16 cellular contexts compared by ENCODE assay signal in the genomic region with DNA sequence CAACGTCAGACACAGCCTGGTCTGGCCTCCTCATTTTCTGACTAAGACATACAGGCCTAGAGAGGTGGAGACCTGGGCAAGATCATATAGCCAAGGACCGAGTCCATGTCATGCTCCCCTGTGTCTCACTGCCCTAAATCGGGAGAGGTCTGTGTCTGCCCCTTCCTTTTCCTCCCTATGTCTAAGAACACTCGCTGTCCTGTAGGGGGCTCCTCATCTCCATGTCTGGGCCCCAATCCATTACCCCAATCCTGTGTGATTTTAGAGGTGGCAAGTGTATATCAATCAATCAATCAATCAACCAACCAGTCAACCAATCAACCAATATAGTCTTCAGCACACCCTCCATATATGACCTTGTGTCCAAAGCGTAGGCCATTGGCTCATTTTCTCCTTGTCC.
DNase-seq lines count a peak whose midpoint lies in the region; ATAC-seq and TF ChIP-seq lines count a peak whose summit lies in the region.
"Had no signal": no experiment of that assay in that cellular context is flagged by ENCODE, and none has a peak within 500 bp of the region (broad histone marks: within the 10 kb centered on the region; RNA-seq: fewer than 3 reads in every experiment).

No MANE protein-coding gene starts in this region.

- peak overlapping the region; percentile 10 for H2AK9ac ChIP-seq in IMR-90 (replicated peaks; ENCODE audit: low read depth, low read length, poor library complexity)

- dilution Hi-C loops in IMR-90 (cut with HindIII; ENCODE audit: low sequenced_read_pairs, unreplicated experiment): no loop called here

- H3K9ac ChIP-seq in IMR-90 (ENCODE audit: low read depth, low read length): no peak overlapping the region
- no peak overlapping the region for H3K9ac ChIP-seq in smooth muscle cell (ENCODE audit: low read depth)

- H4K20me1 ChIP-seq in IMR-90 (ENCODE audit: insufficient read depth, low read length) (peaks cover 3% of the 10 kb centered on the region; the same call in 1 of the 2 replicates), smooth muscle cell (ENCODE audit: low read depth) (no peaks in the 10 kb centered on the region)

- no peak for TF ChIP-seq RAD21 in IMR-90 (IDR thresholded peaks at IDR 0.05; ENCODE audit: low read length)

- no peak overlapping the region for H3K4me3 Mint-ChIP-seq in effector memory CD8-positive, alpha-beta T cell
- H3K4me3 Mint-ChIP-seq: activated CD8-positive, alpha-beta memory T cell treated with anti-CD3 and anti-CD28 coated beads, Interleukin-2, amount 10 ng/mL, durations not matched to agents 7 days and 5 days; activated naive CD4-positive, alpha-beta T cell treated with anti-CD3 and anti-CD28 coated beads for 36 hours had no signal

- H3K27me3 Mint-ChIP-seq in effector memory CD8-positive, alpha-beta T cell: peaks cover 5 to 58% of the 10 kb centered on the region in 2 donors
- H3K27me3 Mint-ChIP-seq: activated CD8-positive, alpha-beta memory T cell treated with anti-CD3 and anti-CD28 coated beads, Interleukin-2, amount 10 ng/mL, durations not matched to agents 7 days and 5 days had no signal

- H3K79me1 ChIP-seq in IMR-90 (ENCODE audit: low read depth in 1 of 2, low read length in 2 of 2): peaks cover 10 to 39% of the 10 kb centered on the region in 2 experiments

- H3K4me1 Mint-ChIP-seq in effector memory CD8-positive, alpha-beta T cell (ENCODE audit: low read depth in 2 of 2): no peaks in the 10 kb centered on the region
- H3K4me1 Mint-ChIP-seq: activated CD8-positive, alpha-beta memory T cell treated with anti-CD3 and anti-CD28 coated beads, Interleukin-2, amount 10 ng/mL, durations not matched to agents 7 days and 5 days had no signal

- H3K27ac ChIP-seq in IMR-90 (ENCODE audit: insufficient read depth, low read length): no peak overlapping the region
- H3K27ac ChIP-seq in smooth muscle cell (ENCODE audit: low read depth): no peak overlapping the region
- H3K27ac ChIP-seq: breast epithelium, transverse colon, VCaP had no signal

- TF ChIP-seq CTCF in IMR-90 (conservative IDR thresholded peaks at IDR 0.05; ENCODE audit: low read depth, low read length): no peak
- TF ChIP-seq CTCF in astrocyte of the cerebellum (IDR thresholded peaks at IDR 0.05; ENCODE audit: low read depth, low read length, missing control alignments): peak; percentile 8
- TF ChIP-seq CTCF in smooth muscle cell (IDR thresholded peaks at IDR 0.05; ENCODE audit: borderline replicate concordance, insufficient read depth, poor library complexity, severe bottlenecking): no peak

- H2BK120ac ChIP-seq in IMR-90 (ENCODE audit: low read depth, low read length): no peak overlapping the region

- in situ Hi-C loops in IMR-90 (cut with MboI; ENCODE audit: low sequenced_read_pairs) (no loop called here), astrocyte of the cerebellum (cut with HindIII; ENCODE audit: low sequenced_read_pairs) (no loop called here)

- H3K4me1 ChIP-seq in IMR-90 (ENCODE audit: control insufficient read depth, insufficient read depth, low read length) (peaks cover 14% of the 10 kb centered on the region), smooth muscle cell (ENCODE audit: low read depth) (peaks cover 9% of the 10 kb centered on the region)
- H3K4me1 ChIP-seq: breast epithelium, transverse colon had no signal

- no peaks in the 10 kb centered on the region for H3K27me3 ChIP-seq in IMR-90 (ENCODE audit: control insufficient read depth, insufficient read depth, low read length)
- H3K27me3 ChIP-seq in smooth muscle cell (ENCODE audit: low read depth): peaks cover 5% of the 10 kb centered on the region
- H3K27me3 ChIP-seq: breast epithelium, transverse colon had no signal

- peak overlapping the region; percentile 6 for H2BK5ac ChIP-seq in IMR-90 (ENCODE audit: low read depth, low read length, poor library complexity, severe bottlenecking)

- H4K5ac ChIP-seq in IMR-90 (ENCODE audit: low read depth, low read length): no peak overlapping the region

- H3K36me3 ChIP-seq in IMR-90 (ENCODE audit: control insufficient read depth, insufficient read depth, low read length) (no peaks in the 10 kb centered on the region), smooth muscle cell (ENCODE audit: low read depth) (no peaks in the 10 kb centered on the region)
- H3K36me3 ChIP-seq: breast epithelium, transverse colon had no signal

- POLR2A ChIA-PET in IMR-90 (lab: Charles Lee; ENCODE audit: unreplicated experiment): no interaction called here

- no peaks in the 10 kb centered on the region for H3K9me3 Mint-ChIP-seq in effector memory CD8-positive, alpha-beta T cell
- H3K9me3 Mint-ChIP-seq: activated naive CD4-positive, alpha-beta T cell treated with anti-CD3 and anti-CD28 coated beads for 36 hours had no signal

- no peak overlapping the region for H2AFZ ChIP-seq in IMR-90 (replicated peaks; ENCODE audit: low read length, poor library complexity)
- no peak overlapping the region for H2AFZ ChIP-seq in smooth muscle cell (ENCODE audit: low read depth)

- no peak overlapping the region for H4K8ac ChIP-seq in IMR-90 (ENCODE audit: low read depth in 2 of 2, low read length in 2 of 2)

- H2BK20ac ChIP-seq in IMR-90 (ENCODE audit: low read depth, low read length): no peak overlapping the region

- TF ChIP-seq POLR2A in IMR-90 (IDR thresholded peaks at IDR 0.05; ENCODE audit: low read depth, low read length): no peak

- H3K9me1 ChIP-seq in IMR-90 (ENCODE audit: insufficient read depth, low read length): peaks cover 15% of the 10 kb centered on the region

- 0 out of 2 replicates have a peak overlapping the region, but pooled peaks have one; percentile 3 for H3K14ac ChIP-seq in IMR-90 (replicated peaks; ENCODE audit: low read depth, low read length)

- 0 out of 2 replicates have a peak overlapping the region, but pooled peaks have one; percentile 43 for H3K4me2 ChIP-seq in IMR-90 (ENCODE audit: low read depth, low read length)
- peak overlapping the region; percentile 48 for H3K4me2 ChIP-seq in smooth muscle cell

- H3K36me3 Mint-ChIP-seq in effector memory CD8-positive, alpha-beta T cell (ENCODE audit: insufficient read depth): no peaks in the 10 kb centered on the region
- H3K36me3 Mint-ChIP-seq: activated CD8-positive, alpha-beta memory T cell treated with anti-CD3 and anti-CD28 coated beads, Interleukin-2, amount 10 ng/mL, durations not matched to agents 7 days and 5 days had no signal

- H3K4me3 ChIP-seq in IMR-90 (ENCODE audit: insufficient read depth, low read depth, low read length) (no peak overlapping the region), astrocyte of the cerebellum (ENCODE audit: low read depth, low read length) (no peak overlapping the region), smooth muscle cell (no peak overlapping the region)
- H3K4me3 ChIP-seq: breast epithelium, transverse colon had no signal

- DNase-seq in SKM-1 (lab: John Stamatoyannopoulos, UW; ENCODE audit: unreplicated experiment) (peak; percentile 1), SKM-1 treated with dmso at 0.1 percent for 144 hours (lab: John Stamatoyannopoulos, UW; ENCODE audit: unreplicated experiment) (no peak), IMR-90 (no peak), astrocyte of the cerebellum (ENCODE audit: low read depth) (no peak), smooth muscle cell (lab: John Stamatoyannopoulos, UW; ENCODE audit: unreplicated experiment) (no peak), NCI-H1105 (lab: John Stamatoyannopoulos, UW) (no peak), nucleus accumbens (lab: John Stamatoyannopoulos, UW) (no peak)
- DNase-seq in effector memory CD8-positive, alpha-beta T cell: no peak
- DNase-seq: activated CD8-positive, alpha-beta memory T cell treated with anti-CD3 and anti-CD28 coated beads, Interleukin-2, amount 10 ng/mL, durations not matched to agents 7 days and 5 days; activated naive CD4-positive, alpha-beta T cell treated with anti-CD3 and anti-CD28 coated beads for 36 hours; NCI-H2029 treated with DMSO at 0.1 percent for 48 hours; stimulated activated CD4-positive, alpha-beta T cell treated with anti-CD3 and anti-CD28 coated beads, Interleukin-1b, Interleukin-23, amount 100 ng/mL, for 48 hours; stimulated activated CD8-positive, alpha-beta memory T cell treated with anti-CD3 and anti-CD28 coated beads, Interleukin-4, amount 100 ng/mL, for 48 hours; transverse colon had no signal

- H3F3A ChIP-seq in smooth muscle cell (ENCODE audit: low read depth): no peaks in the 10 kb centered on the region

- no peak overlapping the region for H2BK15ac ChIP-seq in IMR-90 (ENCODE audit: low read depth, low read length)

- no peaks in the 10 kb centered on the region for H3K9me3 ChIP-seq in IMR-90 (ENCODE audit: control insufficient read depth, insufficient read depth, low read length)
- H3K9me3 ChIP-seq in smooth muscle cell (replicated peaks; ENCODE audit: low read depth): no peaks in the 10 kb centered on the region
- H3K9me3 ChIP-seq: breast epithelium, transverse colon had no signal

- CTCF ChIA-PET in IMR-90 (lab: Yijun Ruan, JAX): interaction anchor here (0.6 to 1.0 kb wide), 2 partner anchors 95 to 394 kb away, joined by 3 read pairs; no protein-coding TSS in a partner anchor

- no peak overlapping the region for H2AK5ac ChIP-seq in IMR-90 (ENCODE audit: low read depth, low read length)

- no peak for ATAC-seq in IMR-90 (ENCODE audit: low read depth)
- ATAC-seq in effector memory CD8-positive, alpha-beta T cell (replicated peaks): no peak
- ATAC-seq: activated CD8-positive, alpha-beta memory T cell treated with anti-CD3 and anti-CD28 coated beads, Interleukin-2, amount 10 ng/mL, durations not matched to agents 7 days and 5 days had no signal

- H3K79me2 ChIP-seq in smooth muscle cell (ENCODE audit: low read depth): no peaks in the 10 kb centered on the region

- intact Hi-C loops in IMR-90 (cut with micrococcal nuclease): no loop called here

- no peak overlapping the region; the same call in 1 of the 2 replicates for H4K91ac ChIP-seq in IMR-90 (ENCODE audit: insufficient read depth, low read depth, low read length)

- peak overlapping the region; percentile 12; the same call in 1 of the 2 replicates for H3K4ac ChIP-seq in IMR-90 (ENCODE audit: low read depth, low read length)

- no CpG with 5 or more reads among the region's 5 CpGs for WGBS in IMR-90 (ENCODE audit: extremely low coverage in 2 of 2, insufficient read length in 1 of 2), 2 experiments
- 60% methylated on average over 5 of the region's 5 CpGs for WGBS in smooth muscle cell (ENCODE audit: low lambda C conversion rate)

- H3K56ac ChIP-seq in IMR-90 (ENCODE audit: extremely low read depth, insufficient read depth, low read length): no peak overlapping the region

- H3K18ac ChIP-seq in IMR-90 (ENCODE audit: low read depth, low read length): no peak overlapping the region

- H3K27ac Mint-ChIP-seq in effector memory CD8-positive, alpha-beta T cell: no peak overlapping the region
- H3K27ac Mint-ChIP-seq: activated CD8-positive, alpha-beta memory T cell treated with anti-CD3 and anti-CD28 coated beads, Interleukin-2, amount 10 ng/mL, durations not matched to agents 7 days and 5 days; activated naive CD4-positive, alpha-beta T cell treated with anti-CD3 and anti-CD28 coated beads for 36 hours had no signal

- H3K23ac ChIP-seq in IMR-90 (ENCODE audit: low read depth, low read length): no peak overlapping the region

- no TSS peak for BruUV-seq in IMR-90 (replicated peaks; lab: Mats Ljungman, UMichigan)

TF ChIP-seq in IMR-90, 13 proteins besides CTCF, POLR2A, EP300 and RAD21 (continues in another document):
- TF ChIP-seq CHD1 (IDR thresholded peaks at IDR 0.05; ENCODE audit: low read depth, low read length): no peak
- TF ChIP-seq NFE2L2 (IDR thresholded peaks at IDR 0.05; ENCODE audit: low read depth, low read length): no peak
- TF ChIP-seq MAFK (IDR thresholded peaks at IDR 0.05; ENCODE audit: low read depth, low read length): no peak
